Comparison of ENCODE assay signal across 16 cellular contexts in the genomic region with DNA sequence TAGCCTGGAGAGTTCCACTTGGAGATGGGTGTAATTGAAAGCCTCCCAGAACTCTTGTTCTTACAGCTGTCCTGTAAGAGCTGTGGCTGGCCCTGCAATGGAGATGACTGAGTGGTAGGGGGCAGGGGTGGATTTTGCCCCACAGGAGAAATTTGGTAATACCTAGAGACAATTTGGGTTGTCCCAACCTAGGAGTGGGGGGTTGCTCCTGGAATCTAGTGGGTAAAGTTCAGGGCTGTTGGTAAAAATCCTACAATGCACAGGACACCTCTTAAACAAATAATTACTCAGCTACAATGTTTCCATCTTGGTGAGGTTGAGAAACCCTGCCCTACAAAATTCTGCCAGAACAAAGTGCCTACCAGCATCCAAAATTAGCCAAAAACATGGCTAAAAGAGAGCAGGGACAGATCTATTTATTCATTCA.
DNase-seq lines count a peak whose midpoint lies in the region; ATAC-seq and TF ChIP-seq lines count a peak whose summit lies in the region.
"Had no signal": no experiment of that assay in that cellular context is flagged by ENCODE, and none has a peak within 500 bp of the region (broad histone marks: within the 10 kb centered on the region; RNA-seq: fewer than 3 reads in every experiment).

No MANE protein-coding gene starts in this region.

- POLR2A ChIA-PET in CD8-positive, alpha-beta memory T cell (lab: Charles Lee) = no interaction called here

- peaks cover 4% of the 10 kb centered on the region for H3K36me3 Mint-ChIP-seq in brain
- H3K36me3 Mint-ChIP-seq in progenitor cell of endocrine pancreas (ENCODE audit: insufficient read depth) = no peaks in the 10 kb centered on the region
- H3K36me3 Mint-ChIP-seq in CD8-positive, alpha-beta memory T cell = no peaks in the 10 kb centered on the region
- H3K36me3 Mint-ChIP-seq: CD4-positive, alpha-beta memory T cell had no signal

- H3K4me1 Mint-ChIP-seq in brain (peaks cover 65% of the 10 kb centered on the region), progenitor cell of endocrine pancreas (ENCODE audit: low read depth) (peaks cover 15% of the 10 kb centered on the region)
- H3K4me1 Mint-ChIP-seq in CD8-positive, alpha-beta memory T cell = no peaks in the 10 kb centered on the region
- H3K4me1 Mint-ChIP-seq: CD4-positive, alpha-beta memory T cell had no signal

- no peaks in the 10 kb centered on the region for H3K36me3 ChIP-seq in liver (ENCODE audit: control insufficient read depth in 4 of 4, insufficient read depth in 3 of 4, low read depth in 1 of 4, low read length in 3 of 4)
- H3K36me3 ChIP-seq in CD8-positive, alpha-beta memory T cell (ENCODE audit: insufficient read depth, low read length) = no peaks in the 10 kb centered on the region
- H3K36me3 ChIP-seq: BLaER1 treated with 17β-estradiol and CSF1 and Interleukin-3, amounts not matched to agents 10 nM and 100 nM; MG63 had no signal

- CTCF ChIA-PET in CD8-positive, alpha-beta memory T cell (lab: Charles Lee) = no interaction called here

- ATAC-seq in HG02678 (IDR thresholded peaks at IDR 0.05; ENCODE audit: unreplicated experiment) (no peak), GM18861 (IDR thresholded peaks at IDR 0.05; ENCODE audit: unreplicated experiment) (no peak)
- ATAC-seq: GM12878, K562 had no signal

- peak overlapping the region; percentile 8 to 55 (median 49) for H3K4me3 ChIP-seq in liver (ENCODE audit: low read depth in 1 of 3, low read length in 3 of 3)
- no peak overlapping the region for H3K4me3 ChIP-seq in CD8-positive, alpha-beta memory T cell (ENCODE audit: low read length)
- H3K4me3 ChIP-seq: BLaER1 treated with 17β-estradiol and CSF1 and Interleukin-3, amounts not matched to agents 10 nM and 100 nM; GM12878; K562; MG63 had no signal

- no peak for TF ChIP-seq CTCF in brain (conservative IDR thresholded peaks at IDR 0.05)
- peak; percentile 19 for TF ChIP-seq CTCF in liver (IDR thresholded peaks at IDR 0.05; ENCODE audit: low read depth, low read length, missing input control)
- TF ChIP-seq CTCF in progenitor cell of endocrine pancreas (IDR thresholded peaks at IDR 0.05; ENCODE audit: unreplicated experiment) = no peak

- no peaks in the 10 kb centered on the region for H3K27me3 ChIP-seq in liver (ENCODE audit: control insufficient read depth in 4 of 4, insufficient read depth in 4 of 4, low read length in 3 of 4)
- no peaks in the 10 kb centered on the region for H3K27me3 ChIP-seq in CD8-positive, alpha-beta memory T cell (ENCODE audit: insufficient read depth, low read length, poor library complexity, severe bottlenecking)
- H3K27me3 ChIP-seq: BLaER1 treated with 17β-estradiol and CSF1 and Interleukin-3, amounts not matched to agents 10 nM and 100 nM; MG63 had no signal

- H3K27ac ChIP-seq in liver (ENCODE audit: low read depth in 1 of 2, low read length in 2 of 2) = peak overlapping the region; percentile 68 to 87
- H3K27ac ChIP-seq in CD8-positive, alpha-beta memory T cell (ENCODE audit: low read depth, low read length) = no peak overlapping the region
- H3K27ac ChIP-seq: BLaER1 treated with 17β-estradiol and CSF1 and Interleukin-3, amounts not matched to agents 10 nM and 100 nM had no signal

- H3K9me3 ChIP-seq in liver (ENCODE audit: control insufficient read depth in 4 of 4, low read length in 3 of 4) = no peaks in the 10 kb centered on the region
- no peaks in the 10 kb centered on the region for H3K9me3 ChIP-seq in CD8-positive, alpha-beta memory T cell (ENCODE audit: low read length)
- H3K9me3 ChIP-seq: MG63 had no signal

- H3K27ac Mint-ChIP-seq in brain = peak overlapping the region in 4 of 5 experiments; percentile 64 to 95 (median 80)
- H3K27ac Mint-ChIP-seq in progenitor cell of endocrine pancreas = peak overlapping the region; percentile 25
- H3K27ac Mint-ChIP-seq in CD8-positive, alpha-beta memory T cell = no peak overlapping the region
- H3K27ac Mint-ChIP-seq: CD4-positive, alpha-beta memory T cell had no signal

- H3K9me3 Mint-ChIP-seq in brain (peaks cover 2 to 10% (median 4%) of the 10 kb centered on the region in 5 experiments), progenitor cell of endocrine pancreas (ENCODE audit: low read depth) (peaks cover 3% of the 10 kb centered on the region)
- peaks cover 0 to 2% (median 0%) of the 10 kb centered on the region in 5 donors for H3K9me3 Mint-ChIP-seq in CD8-positive, alpha-beta memory T cell

- DNase-seq in progenitor cell of endocrine pancreas (ENCODE audit: low spot score, unreplicated experiment) (no peak), HCEC 1CT (no peak)
- DNase-seq in CD8-positive, alpha-beta memory T cell = no peak
- DNase-seq: ACHN; CD4-positive, alpha-beta memory T cell; DND-41; H9; MG63; SIG-M5 had no signal

- H3K4me3 Mint-ChIP-seq in brain (no peak overlapping the region), progenitor cell of endocrine pancreas (ENCODE audit: low read depth) (no peak overlapping the region)
- no peak overlapping the region for H3K4me3 Mint-ChIP-seq in CD8-positive, alpha-beta memory T cell
- H3K4me3 Mint-ChIP-seq: CD4-positive, alpha-beta memory T cell; H9 had no signal

- H3K4me1 ChIP-seq in liver (ENCODE audit: control insufficient read depth in 4 of 4, insufficient read depth in 4 of 4, low read length in 3 of 4) = peaks cover 6 to 42% (median 22%) of the 10 kb centered on the region in 4 donors
- no peaks in the 10 kb centered on the region for H3K4me1 ChIP-seq in CD8-positive, alpha-beta memory T cell (ENCODE audit: insufficient read depth, low read length)
- H3K4me1 ChIP-seq: BLaER1 treated with 17β-estradiol and CSF1 and Interleukin-3, amounts not matched to agents 10 nM and 100 nM had no signal

- H3K9ac ChIP-seq in liver (ENCODE audit: low read depth in 1 of 2, low read length in 2 of 2) = peak overlapping the region; percentile 2 to 62
- H3K9ac ChIP-seq: BLaER1 treated with 17β-estradiol and CSF1 and Interleukin-3, amounts not matched to agents 10 nM and 100 nM had no signal

- no peaks in the 10 kb centered on the region for H3K27me3 Mint-ChIP-seq in brain
- peaks cover 15% of the 10 kb centered on the region for H3K27me3 Mint-ChIP-seq in progenitor cell of endocrine pancreas
- H3K27me3 Mint-ChIP-seq in CD8-positive, alpha-beta memory T cell = peaks cover 28 to 65% of the 10 kb centered on the region in 2 donors

- peak; percentile 71 to 81 for TF ChIP-seq RAD21 in liver (IDR thresholded peaks at IDR 0.05)

TF ChIP-seq in liver, 16 proteins besides CTCF, POLR2A, EP300 and RAD21 (continues in another document):
- TF ChIP-seq YY1 (IDR thresholded peaks at IDR 0.05) (peak; percentile 86), HNF4A (conservative IDR thresholded peaks at IDR 0.05) (peak; percentile 97), EGR1 (IDR thresholded peaks at IDR 0.05; ENCODE audit: low read depth in 2 of 2) (peak; percentile 67 to 76), TAF1 (conservative IDR thresholded peaks at IDR 0.05) (peak; percentile 46), FOXA1 (IDR thresholded peaks at IDR 0.05) (peak; percentile 40), RXRA (IDR thresholded peaks at IDR 0.05) (peak; percentile 93 to 97), NR2F2 (IDR thresholded peaks at IDR 0.05) (peak; percentile 37), ZBTB33 (IDR thresholded peaks at IDR 0.05) (peak; percentile 87), HNF4G (IDR thresholded peaks at IDR 0.05) (peak; percentile 83), SP1 (IDR thresholded peaks at IDR 0.05) (peak; percentile 90), JUND (IDR thresholded peaks at IDR 0.05) (peak; percentile 75 to 96)
- TF ChIP-seq, protein P1, sequence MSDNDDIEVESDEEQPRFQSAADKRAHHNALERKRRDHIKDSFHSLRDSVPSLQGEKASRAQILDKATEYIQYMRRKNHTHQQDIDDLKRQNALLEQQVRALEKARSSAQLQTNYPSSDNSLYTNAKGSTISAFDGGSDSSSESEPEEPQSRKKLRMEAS (IDR thresholded peaks at IDR 0.05) = peak; percentile 84
- TF ChIP-seq, protein P2, sequence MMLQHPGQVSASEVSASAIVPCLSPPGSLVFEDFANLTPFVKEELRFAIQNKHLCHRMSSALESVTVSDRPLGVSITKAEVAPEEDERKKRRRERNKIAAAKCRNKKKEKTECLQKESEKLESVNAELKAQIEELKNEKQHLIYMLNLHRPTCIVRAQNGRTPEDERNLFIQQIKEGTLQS (IDR thresholded peaks at IDR 0.05) = peak; percentile 70

Comparison
In these comparisons a context has a peak if more than half of its experiments do, and no peak if none do; other contexts are left out.
1. H3K27ac Mint-ChIP-seq: peak in brain (4 of 5) and progenitor cell of endocrine pancreas (single experiment); none in CD8-positive, alpha-beta memory T cell (0 of 8).